8 cellular contexts compared by ENCODE assay signal in the genomic region with DNA sequence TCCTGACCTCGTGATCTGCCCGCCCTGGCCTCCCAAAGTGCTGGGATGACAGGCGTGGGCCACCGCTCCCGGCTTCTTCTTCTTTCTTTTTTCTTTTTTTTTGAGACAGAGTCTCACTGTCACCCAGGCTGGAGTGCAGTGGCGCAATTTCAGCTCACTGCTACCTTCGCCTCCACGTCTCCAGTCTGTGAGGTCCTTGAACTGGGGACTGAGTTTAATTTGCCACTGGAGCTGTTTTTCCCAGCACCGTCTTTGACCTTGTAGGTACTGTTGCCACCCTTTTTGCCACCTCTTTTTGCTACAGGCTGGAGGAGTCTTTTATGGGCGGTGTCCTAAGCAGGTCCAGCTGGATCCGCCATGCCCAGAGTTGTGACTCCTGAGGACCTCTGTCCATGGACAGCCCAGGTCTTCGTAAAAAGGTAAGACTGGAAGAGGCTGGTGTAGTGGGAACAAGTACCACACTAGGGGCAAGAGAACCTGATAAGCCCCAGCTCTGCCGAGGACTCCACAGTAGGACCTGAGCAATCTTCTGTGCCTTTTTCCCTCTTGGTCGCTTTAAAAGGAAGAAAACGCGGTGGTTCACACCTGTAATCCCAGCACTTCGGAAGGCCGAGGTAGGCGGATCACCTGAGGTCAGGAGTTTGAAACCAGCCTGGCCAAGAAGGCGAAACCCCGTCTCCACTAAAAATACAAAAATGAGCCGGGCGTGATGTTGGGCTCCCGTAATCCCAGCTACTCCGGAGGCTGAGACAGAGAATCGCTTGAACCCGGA. TPM values are rescaled to one million over a fixed set of nuclear protein-coding genes. Genes with fewer than 3 reads are reported as not detected.
A peak's percentile ranks its signal among the peaks of the same experiment; 100 is the strongest.
DNase-seq lines count a peak whose midpoint lies in the region; ATAC-seq, FAIRE-seq and TF ChIP-seq lines count a peak whose summit lies in the region.

No MANE protein-coding gene starts in this region.

- BruUV-seq in endothelial cell of umbilical vein (replicated peaks; lab: Mats Ljungman, UMichigan) = no TSS peak

- H3K4me2 ChIP-seq in endothelial cell of umbilical vein (ENCODE audit: insufficient read depth, low read length) (peak overlapping the region; percentile 28), osteoblast (ENCODE audit: insufficient read depth, low read length) (peak overlapping the region; percentile 77)

- H2AFZ ChIP-seq in endothelial cell of umbilical vein (ENCODE audit: low read depth, low read length) (no peak overlapping the region), osteoblast (ENCODE audit: low read length) (peak overlapping the region; percentile 23)

- H3K9me3 ChIP-seq in KOPT-K1 (ENCODE audit: insufficient read depth, low read length, poor library complexity, severe bottlenecking) = no peaks in the 10 kb centered on the region
- H3K9me3 ChIP-seq in endothelial cell of umbilical vein (replicated peaks; ENCODE audit: control insufficient read depth, insufficient read depth, low read length) = no peaks in the 10 kb centered on the region
- H3K9me3 ChIP-seq in osteoblast (ENCODE audit: low read depth, low read length) = no peaks in the 10 kb centered on the region

- peak in 8 of 14 donors; percentile 10 to 40 (median 27) for DNase-seq in C1 segment of cervical spinal cord (lab: John Stamatoyannopoulos, UW)
- peak; percentile 63 for DNase-seq in activated CD4-positive, alpha-beta T cell treated with anti-CD3 and anti-CD28 coated beads for 48 hours
- peak; percentile 22 for DNase-seq in endothelial cell of umbilical vein (ENCODE audit: low read depth, low spot score)
- DNase-seq in osteoblast (ENCODE audit: insufficient read length, low spot score, missing footprints) = peak; percentile 49
- no peak for DNase-seq in GM10248 (ENCODE audit: extremely low spot score)

- no peaks in the 10 kb centered on the region for H3K9me1 ChIP-seq in endothelial cell of umbilical vein (replicated peaks; ENCODE audit: control insufficient read depth, extremely low read depth, insufficient read depth, low read length)

- no peak for TF ChIP-seq POLR2A in endothelial cell of umbilical vein (IDR thresholded peaks at IDR 0.05; ENCODE audit: low read depth, low read length)

- H3K9ac ChIP-seq in endothelial cell of umbilical vein (replicated peaks; ENCODE audit: extremely low read depth, insufficient read depth, low read length) = peak overlapping the region; percentile 8

- intact Hi-C loops in endothelial cell of umbilical vein (cut with micrococcal nuclease) = loop anchor here (1.0 kb wide), 4 partner anchors 25 to 172 kb away; a partner anchor contains a TSS

- no peaks in the 10 kb centered on the region for H3K27me3 ChIP-seq in endothelial cell of umbilical vein (ENCODE audit: control insufficient read depth in 2 of 2, insufficient read depth in 2 of 2, low read length in 2 of 2)
- no peaks in the 10 kb centered on the region for H3K27me3 ChIP-seq in osteoblast (ENCODE audit: insufficient read depth, low read length)

- peak overlapping the region; percentile 1 for H3K27ac ChIP-seq in KOPT-K1 (ENCODE audit: low read depth, low read length, poor library complexity, severe bottlenecking)
- H3K27ac ChIP-seq in endothelial cell of umbilical vein (ENCODE audit: insufficient read depth, low read depth, low read length) = peak overlapping the region; percentile 19
- H3K27ac ChIP-seq in osteoblast (ENCODE audit: low read depth, low read length) = peak overlapping the region; percentile 23

- ATAC-seq in HG03432 (IDR thresholded peaks at IDR 0.05; ENCODE audit: unreplicated experiment) (no peak), GM19467 (IDR thresholded peaks at IDR 0.05; ENCODE audit: unreplicated experiment) (no peak)

- dilution Hi-C loops in endothelial cell of umbilical vein (cut with MboI; ENCODE audit: extremely low pct_ligation_motif_present, low sequenced_read_pairs) = no loop called here

- H3K4me1 ChIP-seq in endothelial cell of umbilical vein (ENCODE audit: control insufficient read depth, extremely low read depth, insufficient read depth, low read length) (peaks cover 9% of the 10 kb centered on the region), osteoblast (ENCODE audit: insufficient read depth, low read length) (peaks cover 16% of the 10 kb centered on the region)

- H3K79me2 ChIP-seq in endothelial cell of umbilical vein (ENCODE audit: control insufficient read depth, insufficient read depth, low read length) (no peaks in the 10 kb centered on the region), osteoblast (ENCODE audit: insufficient read depth, low read length) (no peaks in the 10 kb centered on the region)

- FAIRE-seq in endothelial cell of umbilical vein (lab: Jason Lieb, UNC) = no peak

- POLR2A ChIA-PET in endothelial cell of umbilical vein (lab: Charles Lee) (interaction anchor here (0.7 to 4.9 kb wide), 34 partner anchors 8 to 1933 kb away, joined by 3 to 211 read pairs (median 9); a partner anchor contains a TSS), GM10248 (lab: Yijun Ruan, JAX) (interaction anchor here (0.5 to 4.9 kb wide), 43 partner anchors 9 to 1240 kb away, joined by 3 to 101 read pairs (median 6); a partner anchor contains a TSS)

- CTCF ChIA-PET in endothelial cell of umbilical vein (lab: Charles Lee) (interaction anchor here (1.0 to 4.9 kb wide), 11 partner anchors 11 to 91 kb away, joined by 3 to 99 read pairs (median 5); a partner anchor contains a TSS), GM10248 (lab: Yijun Ruan, JAX) (interaction anchor here (1.0 to 4.8 kb wide), 9 partner anchors 9 to 91 kb away, joined by 3 to 53 read pairs (median 5); a partner anchor contains a TSS)

- H3K4me3 ChIP-seq in endothelial cell of umbilical vein (replicated peaks in 1 of 3; ENCODE audit: insufficient read depth in 1 of 3, low read depth in 1 of 3, low read length in 3 of 3) = peak overlapping the region in 2 of 3 experiments; percentile 4 to 26
- peak overlapping the region; percentile 51 for H3K4me3 ChIP-seq in osteoblast (ENCODE audit: insufficient read depth, low read length)

- TF ChIP-seq CTCF in endothelial cell of umbilical vein (IDR thresholded peaks at IDR 0.05; ENCODE audit: extremely low read depth in 1 of 2, insufficient read depth in 1 of 2, low read depth in 1 of 2, low read length in 2 of 2) (no peak), osteoblast (IDR thresholded peaks at IDR 0.05; ENCODE audit: extremely low read depth, low read depth, low read length) (no peak), GM10248 (IDR thresholded peaks at IDR 0.05; ENCODE audit: control extremely low read depth, extremely low read depth, low read depth, missing control alignments) (no peak)

- H4K20me1 ChIP-seq in endothelial cell of umbilical vein (replicated peaks; ENCODE audit: control insufficient read depth, extremely low read depth, insufficient read depth, low read length) (no peaks in the 10 kb centered on the region), osteoblast (ENCODE audit: insufficient read depth, low read length) (no peaks in the 10 kb centered on the region)

- H3K36me3 ChIP-seq in KOPT-K1 (ENCODE audit: insufficient read depth, low read length) (no peaks in the 10 kb centered on the region), endothelial cell of umbilical vein (ENCODE audit: control insufficient read depth in 2 of 2, extremely low read depth in 1 of 2, insufficient read depth in 2 of 2, low read length in 2 of 2) (no peaks in the 10 kb centered on the region), osteoblast (ENCODE audit: insufficient read depth, low read length) (no peaks in the 10 kb centered on the region)

RNA-seq across cellular contexts. Expression of a gene that starts 1.0 kb away (rescaled TPM):
- total RNA-seq in endothelial cell of umbilical vein (2,424 and 7,220 TPM in 2 replicates), osteoblast (under 0.01 TPM in 2 replicates)
- polyA plus RNA-seq in endothelial cell of umbilical vein = under 0.01 TPM in 2 replicates
- polyA plus RNA-seq in endothelial cell of umbilical vein (2011; cell fraction: cytosol; rRNA removed) = under 0.01 TPM in 2 replicates
- polyA plus RNA-seq in endothelial cell of umbilical vein (2011; cell fraction: nucleus; rRNA removed) = under 0.01 TPM in 2 replicates
- polyA plus RNA-seq in endothelial cell of umbilical vein (2012) = 82.7 and 305 TPM in 2 replicates
- under 0.01 TPM in 2 replicates for polyA minus RNA-seq in endothelial cell of umbilical vein
- 34,060 TPM for polyA minus RNA-seq in endothelial cell of umbilical vein (2011; cell fraction: cytosol; rRNA and poly(A)+ RNA removed)
- under 0.01 TPM in 2 replicates for polyA minus RNA-seq in endothelial cell of umbilical vein (2011; cell fraction: nucleus; rRNA and poly(A)+ RNA removed)

RNA-seq across cellular contexts. Expression of a gene that starts 2.3 kb away (rescaled TPM):
- total RNA-seq in endothelial cell of umbilical vein = 2,141 and 7,155 TPM in 2 replicates
- polyA plus RNA-seq in endothelial cell of umbilical vein = under 0.01 TPM in 2 replicates
- under 0.01 TPM in 1 of 2 replicates, not detected in the other for polyA plus RNA-seq in endothelial cell of umbilical vein (2011; cell fraction: cytosol; rRNA removed)
- polyA plus RNA-seq in endothelial cell of umbilical vein (2011; cell fraction: nucleus; rRNA removed) = under 0.01 TPM in 2 replicates
- polyA plus RNA-seq in endothelial cell of umbilical vein (2012) = 82.7 and 366 TPM in 2 replicates
- polyA minus RNA-seq in endothelial cell of umbilical vein = under 0.01 TPM in 2 replicates
- polyA minus RNA-seq in endothelial cell of umbilical vein (2011; cell fraction: cytosol; rRNA and poly(A)+ RNA removed) = 35,848 TPM
- polyA minus RNA-seq in endothelial cell of umbilical vein (2011; cell fraction: nucleus; rRNA and poly(A)+ RNA removed) = under 0.01 TPM in 2 replicates
- total RNA-seq in osteoblast = under 0.01 TPM in 2 replicates

RNA-seq across cellular contexts. Expression of a gene that starts 11.4 kb away (rescaled TPM):
- total RNA-seq in endothelial cell of umbilical vein = 1.2 and 1.4 TPM in 2 replicates
- 0.76 and 0.79 TPM in 2 replicates for polyA plus RNA-seq in endothelial cell of umbilical vein
- polyA plus RNA-seq in endothelial cell of umbilical vein (2011; cell fraction: cytosol; rRNA removed) = 0.86 and 0.96 TPM in 2 replicates
- 0.76 and 0.83 TPM in 2 replicates for polyA plus RNA-seq in endothelial cell of umbilical vein (2011; cell fraction: nucleus; rRNA removed)
- 0.90 and 1.1 TPM in 2 replicates for polyA plus RNA-seq in endothelial cell of umbilical vein (2012)
- 1.6 and 1.9 TPM in 2 replicates for polyA minus RNA-seq in endothelial cell of umbilical vein
- 1.5 TPM for polyA minus RNA-seq in endothelial cell of umbilical vein (2011; cell fraction: cytosol; rRNA and poly(A)+ RNA removed)
- 0.34 and 0.87 TPM in 2 replicates for polyA minus RNA-seq in endothelial cell of umbilical vein (2011; cell fraction: nucleus; rRNA and poly(A)+ RNA removed)
- 1.1 and 1.2 TPM in 2 replicates for total RNA-seq in osteoblast

RNA-seq across cellular contexts. Expression of a gene that starts 25.2 kb away (rescaled TPM):
- total RNA-seq in endothelial cell of umbilical vein (228 and 258 TPM in 2 replicates), osteoblast (41.6 and 46.3 TPM in 2 replicates)
- 132 and 192 TPM in 2 replicates for polyA plus RNA-seq in endothelial cell of umbilical vein
- 97.5 and 108 TPM in 2 replicates for polyA plus RNA-seq in endothelial cell of umbilical vein (2011; cell fraction: cytosol; rRNA removed)
- 253 and 301 TPM in 2 replicates for polyA plus RNA-seq in endothelial cell of umbilical vein (2011; cell fraction: nucleus; rRNA removed)
- 204 and 280 TPM in 2 replicates for polyA plus RNA-seq in endothelial cell of umbilical vein (2012)
- 119 and 149 TPM in 2 replicates for polyA minus RNA-seq in endothelial cell of umbilical vein
- polyA minus RNA-seq in endothelial cell of umbilical vein (2011; cell fraction: cytosol; rRNA and poly(A)+ RNA removed) = 23.4 TPM
- 96.7 and 110 TPM in 2 replicates for polyA minus RNA-seq in endothelial cell of umbilical vein (2011; cell fraction: nucleus; rRNA and poly(A)+ RNA removed)

RNA-seq across cellular contexts. Expression of a gene that starts 36.9 kb away (rescaled TPM):
- total RNA-seq in endothelial cell of umbilical vein (not detected in 2 replicates), osteoblast (not detected in 2 replicates)
- not detected in 2 replicates for polyA plus RNA-seq in endothelial cell of umbilical vein
- not detected in 2 replicates for polyA plus RNA-seq in endothelial cell of umbilical vein (2011; cell fraction: cytosol; rRNA removed)
- not detected in 2 replicates for polyA plus RNA-seq in endothelial cell of umbilical vein (2011; cell fraction: nucleus; rRNA removed)
- polyA plus RNA-seq in endothelial cell of umbilical vein (2012) = not detected in 2 replicates
- polyA minus RNA-seq in endothelial cell of umbilical vein = not detected in 2 replicates
- not detected for polyA minus RNA-seq in endothelial cell of umbilical vein (2011; cell fraction: cytosol; rRNA and poly(A)+ RNA removed)
- not detected in 2 replicates for polyA minus RNA-seq in endothelial cell of umbilical vein (2011; cell fraction: nucleus; rRNA and poly(A)+ RNA removed)

Comparison
In these comparisons a context has a peak if more than half of its experiments do, and no peak if none do; other contexts are left out.
1. RNA of a gene that starts 1.0 kb away (total RNA-seq): 2,424 to 7,220 TPM in endothelial cell of umbilical vein; under 0.01 TPM in osteoblast; every median in the first group is over 1,000 times any median in the second.
2. RNA of a gene that starts 2.3 kb away (total RNA-seq): 2,141 to 7,155 TPM in endothelial cell of umbilical vein; under 0.01 TPM in osteoblast; every median in the first group is over 1,000 times any median in the second.
3. Peak in every context shown above with its lines, with median percentiles within 50 percentile points of each other: H3K27ac ChIP-seq.